8 cellular contexts compared by ENCODE assay signal in genomic region chr7:88759216-88759955, GRCh38. TPM values are rescaled to one million over a fixed set of nuclear protein-coding genes. Genes with fewer than 3 reads are reported as not detected.
DNase-seq lines count a peak whose midpoint lies in the region; ATAC-seq and TF ChIP-seq lines count a peak whose summit lies in the region.

TSS of gene ZNF804B (plus strand) at chr7:88759700. CDS start at chr7:88759977, 277 bp downstream.

- peak; percentile 10 for DNase-seq in NCI-H345 (lab: John Stamatoyannopoulos, UW)
- no peak for DNase-seq in NCI-H345 treated with DMSO at 0.1 percent for 48 hours (lab: John Stamatoyannopoulos, UW; ENCODE audit: unreplicated experiment)
- peak; percentile 27 for DNase-seq in activated naive CD8-positive, alpha-beta T cell treated with anti-CD3 and anti-CD28 coated beads, Interleukin-2, amount 10 ng/mL, durations not matched to agents 7 days and 5 days
- DNase-seq in kidney epithelial cell (ENCODE audit: low read depth): no peak
- no peak for DNase-seq in DMS153 treated with DMSO at 0.1 percent for 48 hours (lab: John Stamatoyannopoulos, UW; ENCODE audit: unreplicated experiment)
- DNase-seq in NCI-H1048 (lab: John Stamatoyannopoulos, UW): no peak

- ATAC-seq in activated naive CD8-positive, alpha-beta T cell treated with anti-CD3 and anti-CD28 coated beads, Interleukin-2, amount 10 ng/mL, durations not matched to agents 7 days and 5 days (ENCODE audit: low read depth): peak; percentile 36
- ATAC-seq in GM19351 (IDR thresholded peaks at IDR 0.05; ENCODE audit: unreplicated experiment): no peak

- no peak within 1 kb of the TSS for H3K27ac Mint-ChIP-seq in activated naive CD8-positive, alpha-beta T cell treated with anti-CD3 and anti-CD28 coated beads, Interleukin-2, amount 10 ng/mL, durations not matched to agents 7 days and 5 days

- peak within 1 kb of the TSS; percentile 22 for H3K4me3 Mint-ChIP-seq in activated naive CD8-positive, alpha-beta T cell treated with anti-CD3 and anti-CD28 coated beads, Interleukin-2, amount 10 ng/mL, durations not matched to agents 7 days and 5 days

- H3K4me1 Mint-ChIP-seq in activated naive CD8-positive, alpha-beta T cell treated with anti-CD3 and anti-CD28 coated beads, Interleukin-2, amount 10 ng/mL, durations not matched to agents 7 days and 5 days: peaks cover 2% of the 10 kb centered on the region

- peaks cover 23% of the 10 kb centered on the region for H3K27me3 ChIP-seq in kidney epithelial cell (ENCODE audit: control insufficient read depth, insufficient read depth, low read length)
- peaks cover 19 to 38% of the 10 kb centered on the region in 2 donors for H3K27me3 ChIP-seq in stomach smooth muscle (ENCODE audit: control insufficient read depth in 1 of 2, insufficient read depth in 2 of 2, low read length in 2 of 2)

- H3K27ac ChIP-seq in stomach smooth muscle (ENCODE audit: low read length): no peak within 1 kb of the TSS

- peaks cover 55% of the 10 kb centered on the region for H3K27me3 Mint-ChIP-seq in activated naive CD8-positive, alpha-beta T cell treated with anti-CD3 and anti-CD28 coated beads, Interleukin-2, amount 10 ng/mL, durations not matched to agents 7 days and 5 days

- peaks cover 7% of the 10 kb centered on the region for H3K4me1 ChIP-seq in stomach smooth muscle (ENCODE audit: control insufficient read depth, insufficient read depth, low read length)

- no peak for TF ChIP-seq CTCF in kidney epithelial cell (IDR thresholded peaks at IDR 0.05; ENCODE audit: insufficient read depth, low read length, poor library complexity, severe bottlenecking)

- no peaks in the 10 kb centered on the region for H3K9me3 ChIP-seq in stomach smooth muscle (ENCODE audit: control insufficient read depth in 2 of 2, low read length in 2 of 2)

- H3K4me3 ChIP-seq in kidney epithelial cell (ENCODE audit: low read depth, low read length): peak within 1 kb of the TSS; percentile 21
- peak within 1 kb of the TSS; percentile 49 to 70 for H3K4me3 ChIP-seq in stomach smooth muscle (ENCODE audit: low read length in 2 of 2)

- no peak within 1 kb of the TSS for H3K9ac ChIP-seq in stomach smooth muscle (ENCODE audit: low read length in 2 of 2)

- H3K9me3 Mint-ChIP-seq in activated naive CD8-positive, alpha-beta T cell treated with anti-CD3 and anti-CD28 coated beads, Interleukin-2, amount 10 ng/mL, durations not matched to agents 7 days and 5 days: no peaks in the 10 kb centered on the region

- H3K36me3 Mint-ChIP-seq in activated naive CD8-positive, alpha-beta T cell treated with anti-CD3 and anti-CD28 coated beads, Interleukin-2, amount 10 ng/mL, durations not matched to agents 7 days and 5 days: no peaks in the 10 kb centered on the region

- POLR2A ChIA-PET in activated naive CD8-positive, alpha-beta T cell treated with anti-CD3 and anti-CD28 coated beads, Interleukin-2, amount 10 ng/mL, durations not matched to agents 7 days and 5 days (lab: Charles Lee): no interaction called here

- no peaks in the 10 kb centered on the region for H3K36me3 ChIP-seq in kidney epithelial cell (ENCODE audit: control insufficient read depth, insufficient read depth, low read length)
- no peaks in the 10 kb centered on the region for H3K36me3 ChIP-seq in stomach smooth muscle (ENCODE audit: control insufficient read depth in 2 of 2, insufficient read depth in 2 of 2, low read length in 2 of 2)

RNA-seq across cellular contexts. Expression of gene ZNF804B, which starts in this region (rescaled TPM):
- total RNA-seq in activated naive CD8-positive, alpha-beta T cell treated with anti-CD3 and anti-CD28 coated beads, Interleukin-2, amount 10 ng/mL, durations not matched to agents 7 days and 5 days: not detected
- not detected in 2 replicates for total RNA-seq in kidney epithelial cell

Comparison
In these comparisons a context has a peak if more than half of its experiments do, and no peak if none do; other contexts are left out.
1. Peak in DNase-seq and ATAC-seq in activated naive CD8-positive, alpha-beta T cell treated with anti-CD3 and anti-CD28 coated beads, Interleukin-2, amount 10 ng/mL, durations not matched to agents 7 days and 5 days; RNA of the gene not detected or under 1 TPM.